7 cellular contexts compared by ENCODE assay signal in genomic region chr11:10751581-10751940, GRCh38. TPM values are rescaled to one million over a fixed set of nuclear protein-coding genes. Genes with fewer than 3 reads are reported as not detected.
DNase-seq lines count a peak whose midpoint lies in the region; ATAC-seq, FAIRE-seq and TF ChIP-seq lines count a peak whose summit lies in the region.

No MANE protein-coding gene starts in this region.

- H3K4me3 ChIP-seq in astrocyte (ENCODE audit: insufficient read depth, low read depth, low read length) (peak overlapping the region; percentile 86), keratinocyte (ENCODE audit: control insufficient read depth in 2 of 3, extremely low read depth in 1 of 3, insufficient read depth in 2 of 3, low read depth in 1 of 3, low read length in 3 of 3) (peak overlapping the region; percentile 73 to 97 (median 93)), subcutaneous abdominal adipose tissue (ENCODE audit: low read depth in 1 of 5, low read length in 5 of 5) (peak overlapping the region; percentile 84 to 99 (median 97))

- dilution Hi-C loops in keratinocyte (cut with MboI; ENCODE audit: extremely low pct_ligation_motif_present, low sequenced_read_pairs) = no loop called here

- H3K9me3 Mint-ChIP-seq in astrocyte (ENCODE audit: unreplicated experiment) = no peaks in the 10 kb centered on the region

- no peak for FAIRE-seq in astrocyte (lab: Jason Lieb, UNC)
- FAIRE-seq in keratinocyte (lab: Jason Lieb, UNC) = peak; percentile 29

- H3K4me2 ChIP-seq in astrocyte (ENCODE audit: low read length) = peak overlapping the region; percentile 93
- peak overlapping the region; percentile 90 for H3K4me2 ChIP-seq in keratinocyte (ENCODE audit: control insufficient read depth, extremely low read depth, insufficient read depth, low read depth, low read length)

- no peaks in the 10 kb centered on the region for H3K36me3 Mint-ChIP-seq in astrocyte (ENCODE audit: low read depth, unreplicated experiment)

- no peaks in the 10 kb centered on the region for H3K27me3 Mint-ChIP-seq in astrocyte (ENCODE audit: low read depth, unreplicated experiment)

- TF ChIP-seq CTCF in astrocyte (IDR thresholded peaks at IDR 0.05; ENCODE audit: insufficient read depth, low read depth, low read length) = no peak
- no peak for TF ChIP-seq CTCF in keratinocyte (optimal IDR thresholded peaks at IDR 0.05 in 1 of 3, IDR thresholded peaks at IDR 0.05 in 1 of 3, conservative IDR thresholded peaks at IDR 0.05 in 1 of 3; ENCODE audit: extremely low read depth in 1 of 3, insufficient read depth in 2 of 3, low read length in 3 of 3)

- no peak for DNase-seq in astrocyte (ENCODE audit: low read depth)
- DNase-seq in keratinocyte (ENCODE audit: low read depth, low spot score) = no peak
- DNase-seq in NCI-H2196 treated with DMSO at 0.1 percent for 48 hours (lab: John Stamatoyannopoulos, UW; ENCODE audit: unreplicated experiment) = no peak
- no peak for DNase-seq in NCI-H1048 (lab: John Stamatoyannopoulos, UW)

- H4K20me1 ChIP-seq in astrocyte (ENCODE audit: insufficient read depth, low read length) = peaks cover 13% of the 10 kb centered on the region
- H4K20me1 ChIP-seq in keratinocyte (ENCODE audit: control insufficient read depth, extremely low read depth, insufficient read depth, low read length) = no peaks in the 10 kb centered on the region

- H3K27me3 ChIP-seq in astrocyte (ENCODE audit: insufficient read depth, low read length) = no peaks in the 10 kb centered on the region
- no peaks in the 10 kb centered on the region for H3K27me3 ChIP-seq in keratinocyte (ENCODE audit: control insufficient read depth, extremely low read depth, insufficient read depth, low read length)
- H3K27me3 ChIP-seq in subcutaneous abdominal adipose tissue (ENCODE audit: control insufficient read depth in 5 of 5, insufficient read depth in 4 of 5, low read length in 5 of 5) = no peaks in the 10 kb centered on the region

- H3K27ac Mint-ChIP-seq in astrocyte (ENCODE audit: unreplicated experiment) = peak overlapping the region; percentile 89

- H3K27ac ChIP-seq in astrocyte (ENCODE audit: low read depth, low read length) (peak overlapping the region; percentile 90), keratinocyte (ENCODE audit: control insufficient read depth, insufficient read depth, low read length) (peak overlapping the region; percentile 94), subcutaneous abdominal adipose tissue (ENCODE audit: low read depth, low read length) (peak overlapping the region; percentile 95)

- peak overlapping the region; percentile 96 for H2AFZ ChIP-seq in astrocyte (ENCODE audit: low read depth, low read length)
- H2AFZ ChIP-seq in keratinocyte (ENCODE audit: control insufficient read depth, low read length) = peak overlapping the region; percentile 96

- H3K4me3 Mint-ChIP-seq in astrocyte (ENCODE audit: unreplicated experiment) = peak overlapping the region; percentile 96

- H3K9me1 ChIP-seq in keratinocyte (ENCODE audit: control insufficient read depth, extremely low read depth, insufficient read depth, low read length) = no peaks in the 10 kb centered on the region

- peaks cover 2% of the 10 kb centered on the region for H3K4me1 Mint-ChIP-seq in astrocyte (ENCODE audit: low read depth, unreplicated experiment)

- H3K79me2 ChIP-seq in astrocyte (ENCODE audit: insufficient read depth, low read length) (peaks cover 27% of the 10 kb centered on the region), keratinocyte (ENCODE audit: control insufficient read depth, insufficient read depth, low read length) (peaks cover 20% of the 10 kb centered on the region)

- peaks cover 8% of the 10 kb centered on the region for H3K4me1 ChIP-seq in astrocyte (ENCODE audit: insufficient read depth, low read length)
- peaks cover 7% of the 10 kb centered on the region for H3K4me1 ChIP-seq in keratinocyte (ENCODE audit: control insufficient read depth, extremely low read depth, insufficient read depth, low read length)
- peaks cover 0 to 16% (median 14%) of the 10 kb centered on the region in 5 donors for H3K4me1 ChIP-seq in subcutaneous abdominal adipose tissue (ENCODE audit: control insufficient read depth in 5 of 5, insufficient read depth in 5 of 5, low read length in 5 of 5)

- ATAC-seq in GM18907 (IDR thresholded peaks at IDR 0.05; ENCODE audit: unreplicated experiment) = peak; percentile 42
- peak; percentile 10 for ATAC-seq in HG03103 (IDR thresholded peaks at IDR 0.05; ENCODE audit: low read depth, unreplicated experiment)

- H3K36me3 ChIP-seq in astrocyte (ENCODE audit: insufficient read depth, low read length) = peaks cover 18% of the 10 kb centered on the region
- H3K36me3 ChIP-seq in keratinocyte (ENCODE audit: control insufficient read depth in 2 of 2, extremely low read depth in 1 of 2, insufficient read depth in 2 of 2, low read length in 2 of 2) = peaks cover 1 to 7% of the 10 kb centered on the region in 2 experiments
- peaks cover 13 to 29% (median 16%) of the 10 kb centered on the region in 5 donors for H3K36me3 ChIP-seq in subcutaneous abdominal adipose tissue (ENCODE audit: control insufficient read depth in 5 of 5, insufficient read depth in 5 of 5, low read length in 5 of 5)

- H3K9me3 ChIP-seq in astrocyte (ENCODE audit: insufficient read depth, low read depth, low read length) = no peaks in the 10 kb centered on the region
- no peaks in the 10 kb centered on the region for H3K9me3 ChIP-seq in keratinocyte (ENCODE audit: control insufficient read depth, low read depth, low read length)
- H3K9me3 ChIP-seq in subcutaneous abdominal adipose tissue (ENCODE audit: control insufficient read depth in 5 of 5, low read length in 5 of 5) = no peaks in the 10 kb centered on the region

- H3K9ac ChIP-seq in astrocyte (ENCODE audit: low read length) (peak overlapping the region; percentile 86), keratinocyte (ENCODE audit: control insufficient read depth, extremely low read depth, insufficient read depth, low read length) (peak overlapping the region; percentile 94), subcutaneous abdominal adipose tissue (ENCODE audit: low read length in 5 of 5) (peak overlapping the region; percentile 66 to 98 (median 95))

RNA-seq across cellular contexts. Expression of gene CTR9, which starts 0.5 kb away (rescaled TPM):
- total RNA-seq in astrocyte = 29.3 and 36.0 TPM in 2 replicates
- 12.2 to 21.8 TPM (median 15.5 TPM) in 3 replicates for polyA plus RNA-seq in keratinocyte
- polyA plus RNA-seq in keratinocyte (2011; ENCODE audit: low read depth) = 49.4 TPM
- polyA plus RNA-seq in keratinocyte (2011; cell fraction: cytosol; rRNA removed) = 10.9 and 15.5 TPM in 2 replicates
- 22.6 and 27.0 TPM in 2 replicates for polyA plus RNA-seq in keratinocyte (2011; cell fraction: nucleus; rRNA removed)
- 20.8 and 24.0 TPM in 2 replicates for polyA plus RNA-seq in keratinocyte (2012; ENCODE audit: low replicate concordance)
- 5.9 to 20.3 TPM (median 17.7 TPM) in 3 replicates for polyA minus RNA-seq in keratinocyte
- polyA minus RNA-seq in keratinocyte (2011; cell fraction: cytosol; rRNA and poly(A)+ RNA removed) = 13.0 TPM
- 12.7 and 36.9 TPM in 2 replicates for polyA minus RNA-seq in keratinocyte (2011; cell fraction: nucleus; rRNA and poly(A)+ RNA removed)

RNA-seq across cellular contexts. Expression of gene EIF4G2, which starts 57.2 kb away (rescaled TPM):
- 1,309 and 1,364 TPM in 2 replicates for total RNA-seq in astrocyte
- polyA plus RNA-seq in keratinocyte = 502 to 643 TPM (median 628 TPM) in 3 replicates
- polyA plus RNA-seq in keratinocyte (2011; ENCODE audit: low read depth) = 1,039 TPM
- 397 and 918 TPM in 2 replicates for polyA plus RNA-seq in keratinocyte (2011; cell fraction: cytosol; rRNA removed)
- 418 and 507 TPM in 2 replicates for polyA plus RNA-seq in keratinocyte (2011; cell fraction: nucleus; rRNA removed)
- polyA plus RNA-seq in keratinocyte (2012; ENCODE audit: low replicate concordance) = 358 and 479 TPM in 2 replicates
- 448 to 733 TPM (median 701 TPM) in 3 replicates for polyA minus RNA-seq in keratinocyte
- polyA minus RNA-seq in keratinocyte (2011; cell fraction: cytosol; rRNA and poly(A)+ RNA removed) = 465 TPM
- polyA minus RNA-seq in keratinocyte (2011; cell fraction: nucleus; rRNA and poly(A)+ RNA removed) = 235 and 415 TPM in 2 replicates

RNA-seq across cellular contexts. Expression of gene IRAG1, which starts 58.0 kb away (rescaled TPM):
- total RNA-seq in astrocyte = 3.7 and 5.4 TPM in 2 replicates
- 0.37 to 0.71 TPM (median 0.51 TPM) in 3 replicates for polyA plus RNA-seq in keratinocyte
- 0.70 TPM for polyA plus RNA-seq in keratinocyte (2011; ENCODE audit: low read depth)
- 0.30 and 0.64 TPM in 2 replicates for polyA plus RNA-seq in keratinocyte (2011; cell fraction: cytosol; rRNA removed)
- 0.57 and 0.60 TPM in 2 replicates for polyA plus RNA-seq in keratinocyte (2011; cell fraction: nucleus; rRNA removed)
- polyA plus RNA-seq in keratinocyte (2012; ENCODE audit: low replicate concordance) = 0.23 and 0.75 TPM in 2 replicates
- polyA minus RNA-seq in keratinocyte = 0.33 to 0.99 TPM (median 0.83 TPM) in 3 replicates
- 0.38 TPM for polyA minus RNA-seq in keratinocyte (2011; cell fraction: cytosol; rRNA and poly(A)+ RNA removed)
- 0.32 and 1.8 TPM in 2 replicates for polyA minus RNA-seq in keratinocyte (2011; cell fraction: nucleus; rRNA and poly(A)+ RNA removed)
